Comparison of ENCODE assay signal across 1 cellular context in genomic region chr15:101175396-101175795, GRCh38.
TF ChIP-seq lines count a peak whose summit lies in the region.

No MANE protein-coding gene starts in this region.

TF ChIP-seq in WTC11, 78 proteins besides CTCF, POLR2A, EP300 and RAD21 (continued from another document):
- TF ChIP-seq TEAD1 (CRISPR knock-in tag; IDR thresholded peaks at IDR 0.05) (no peak), RORB (CRISPR knock-in tag; IDR thresholded peaks at IDR 0.05) (no peak), SMAD3 (CRISPR knock-in tag; IDR thresholded peaks at IDR 0.05; ENCODE audit: borderline replicate concordance) (no peak)
